ENCODE assay signal across 35 cellular contexts in genomic region chr7:38580485-38580884, GRCh38. TPM values are rescaled to one million over a fixed set of nuclear protein-coding genes. Genes with fewer than 3 reads are reported as not detected.
"Had no signal": no experiment of that assay in that cellular context is flagged by ENCODE, and none has a peak within 500 bp of the region (broad histone marks: within the 10 kb centered on the region; RNA-seq: fewer than 3 reads in every experiment).

No MANE protein-coding gene starts in this region.

- H3K36me3 ChIP-seq: MG63 had no signal

- DNase-seq: Karpas-422, Kasumi-1, MG63, MM.1S, MV-4-11, NCI-H1048, NCI-H1092, NCI-H1092 treated with DMSO at 0.1 percent for 48 hours, NCI-H1105, NCI-H1105 treated with DMSO at 0.1 percent for 48 hours, NCI-H1417 treated with DMSO at 0.1 percent for 48 hours, NCI-H1436, NCI-H1436 treated with DMSO at 0.1 percent for 48 hours, NCI-H146, NCI-H1694, NCI-H1694 treated with DMSO at 0.1 percent for 48 hours, NCI-H187, NCI-H187 treated with DMSO at 0.1 percent for 48 hours, NCI-H1930, NCI-H2029, NCI-H2029 treated with DMSO at 0.1 percent for 48 hours, NCI-H2081, NCI-H2081 treated with DMSO at 0.1 percent for 48 hours, NCI-H2107, NCI-H2171, NCI-H2171 treated with DMSO at 0.1 percent for 48 hours, NCI-H2227 treated with DMSO at 0.1 percent for 48 hours, NCI-H226, NCI-H345, NCI-H446, NCI-H446 treated with DMSO at 0.1 percent for 48 hours, NCI-H510A, NCI-H510A treated with DMSO at 0.1 percent for 48 hours had no signal

- H3K27me3 ChIP-seq: MG63 had no signal

- H3K4me2 ChIP-seq: KMS-11 had no signal

- H3K9ac ChIP-seq: KMS-11 had no signal

- H3K4me3 ChIP-seq: MG63 had no signal

- H3K27ac ChIP-seq: KMS-11 had no signal

- H3K9me3 ChIP-seq: MG63 had no signal

RNA-seq across cellular contexts. Expression of gene AMPH, which starts 50.7 kb away (rescaled TPM):
- total RNA-seq: NCI-H460 had no signal
